ENCODE assay signal across 10 cellular contexts in genomic region chr2:213766465-213766891, GRCh38.
DNase-seq lines count a peak whose midpoint lies in the region; ATAC-seq, FAIRE-seq and TF ChIP-seq lines count a peak whose summit lies in the region.
"Had no signal": no experiment of that assay in that cellular context is flagged by ENCODE, and none has a peak within 500 bp of the region (broad histone marks: within the 10 kb centered on the region; RNA-seq: fewer than 3 reads in every experiment).

No MANE protein-coding gene starts in this region.

- DNase-seq in Caco-2 (no peak), GM19239 (ENCODE audit: insufficient read length, low spot score) (peak; percentile 31), SJSA1 (ENCODE audit: low read depth in 1 of 2, low spot score in 2 of 2) (peak in 1 of 2 experiments; percentile 20), COLO829 (ENCODE audit: low spot score) (no peak), GOT3 (lab: John Stamatoyannopoulos, UW) (no peak), NOMO-1 treated with dmso at 0.1 percent for 144 hours (lab: John Stamatoyannopoulos, UW; ENCODE audit: unreplicated experiment) (no peak)
- no peak for DNase-seq in activated CD8-positive, alpha-beta memory T cell treated with anti-CD3 and anti-CD28 coated beads, Interleukin-2, amount 50 U/mL, for 48 hours
- DNase-seq: MG63 had no signal

- H3K9me3 ChIP-seq in Caco-2: no peaks in the 10 kb centered on the region
- no peaks in the 10 kb centered on the region for H3K9me3 ChIP-seq in SJSA1 (replicated peaks)
- H3K9me3 ChIP-seq: MG63 had no signal

- no TSS peak for BruUV-seq in Caco-2 (replicated peaks; lab: Mats Ljungman, UMichigan)

- FAIRE-seq in GM19239 (lab: Jason Lieb, UNC): peak; percentile 64

- ATAC-seq in HG02943 (IDR thresholded peaks at IDR 0.05; ENCODE audit: low read depth, unreplicated experiment): peak; percentile 96

- POLR2A ChIA-PET in Caco-2 (lab: Charles Lee): no interaction called here

- H3K4me3 ChIP-seq in Caco-2 (ENCODE audit: low read depth, low read length) (no peak overlapping the region), SJSA1 (no peak overlapping the region)
- H3K4me3 ChIP-seq: MG63 had no signal

- H3K27me3 ChIP-seq in Caco-2 (replicated peaks; ENCODE audit: control insufficient read depth, insufficient read depth, low read length) (no peaks in the 10 kb centered on the region), SJSA1 (replicated peaks) (no peaks in the 10 kb centered on the region)
- H3K27me3 ChIP-seq: MG63 had no signal

- H3K27ac Mint-ChIP-seq in Caco-2 (ENCODE audit: unreplicated experiment): peak overlapping the region; percentile 37

- no peaks in the 10 kb centered on the region for H3K4me1 ChIP-seq in Caco-2
- H3K4me1 ChIP-seq in SJSA1 (replicated peaks): peaks cover 24% of the 10 kb centered on the region

- H3K9me3 Mint-ChIP-seq in Caco-2 (ENCODE audit: unreplicated experiment): no peaks in the 10 kb centered on the region

- TF ChIP-seq CTCF in Caco-2 (IDR thresholded peaks at IDR 0.05; ENCODE audit: insufficient read depth in 1 of 2, low read depth in 1 of 2, low read length in 1 of 2, severe bottlenecking in 1 of 2, unreplicated experiment in 1 of 2): no peak

- CTCF ChIA-PET in Caco-2 (lab: Charles Lee): no interaction called here

- no peaks in the 10 kb centered on the region for H3K36me3 Mint-ChIP-seq in Caco-2 (ENCODE audit: insufficient read depth, unreplicated experiment)

- intact Hi-C loops in Caco-2 (cut with micrococcal nuclease; ENCODE audit: unreplicated experiment): no loop called here

- H3K4me3 Mint-ChIP-seq in Caco-2 (ENCODE audit: unreplicated experiment): no peak overlapping the region

- peak overlapping the region; percentile 80 for H3K27ac ChIP-seq in SJSA1
- H3K27ac ChIP-seq: VCaP had no signal

- no peaks in the 10 kb centered on the region for H3K4me1 Mint-ChIP-seq in Caco-2 (ENCODE audit: low read depth, unreplicated experiment)

- no peaks in the 10 kb centered on the region for H3K36me3 ChIP-seq in Caco-2 (ENCODE audit: control insufficient read depth, insufficient read depth, low read length)
- no peaks in the 10 kb centered on the region for H3K36me3 ChIP-seq in SJSA1
- H3K36me3 ChIP-seq: MG63 had no signal

- no peaks in the 10 kb centered on the region for H3K27me3 Mint-ChIP-seq in Caco-2 (ENCODE audit: insufficient read depth, unreplicated experiment)
